Comparison of ENCODE assay signal across 11 cellular contexts in genomic region chr12:76765598-76765997, GRCh38. TPM values are rescaled to one million over a fixed set of nuclear protein-coding genes. Genes with fewer than 3 reads are reported as not detected.
DNase-seq lines count a peak whose midpoint lies in the region; ATAC-seq, FAIRE-seq and TF ChIP-seq lines count a peak whose summit lies in the region.
"Had no signal": no experiment of that assay in that cellular context is flagged by ENCODE, and none has a peak within 500 bp of the region (broad histone marks: within the 10 kb centered on the region; RNA-seq: fewer than 3 reads in every experiment).

No MANE protein-coding gene starts in this region.

- TF ChIP-seq CTCF in right atrium auricular region (IDR thresholded peaks at IDR 0.05), result no peak
- no peak for TF ChIP-seq CTCF in astrocyte (IDR thresholded peaks at IDR 0.05; ENCODE audit: insufficient read depth, low read depth, low read length)
- TF ChIP-seq CTCF in upper lobe of right lung (IDR thresholded peaks at IDR 0.05), result no peak

- DNase-seq in right atrium auricular region (ENCODE audit: low spot score) (no peak), Right ventricle myocardium inferior (ENCODE audit: missing footprints) (no peak), astrocyte (ENCODE audit: low read depth) (no peak), mesenchymal stem cell (no peak), upper lobe of right lung (no peak), T1000 (lab: John Stamatoyannopoulos, UW) (no peak), OCI-M2 (lab: John Stamatoyannopoulos, UW; ENCODE audit: unreplicated experiment) (no peak), NCI-H2196 (lab: John Stamatoyannopoulos, UW; ENCODE audit: unreplicated experiment) (no peak)
- DNase-seq: activated naive CD4-positive, alpha-beta T cell; DMS 273 treated with DMSO at 0.1 percent for 48 hours had no signal

- no peak overlapping the region for H3K14ac ChIP-seq in mesenchymal stem cell (ENCODE audit: low read length in 2 of 2)

- H3K9me3 ChIP-seq in right atrium auricular region (no peaks in the 10 kb centered on the region), astrocyte (ENCODE audit: insufficient read depth, low read depth, low read length) (no peaks in the 10 kb centered on the region), mesenchymal stem cell (ENCODE audit: control insufficient read depth, low read length) (no peaks in the 10 kb centered on the region), upper lobe of right lung (no peaks in the 10 kb centered on the region)

- H4K91ac ChIP-seq in mesenchymal stem cell (ENCODE audit: low read length), result no peak overlapping the region

- peak overlapping the region; percentile 97 for H3K27ac Mint-ChIP-seq in astrocyte (ENCODE audit: unreplicated experiment)

- H3K27me3 ChIP-seq in right atrium auricular region, result no peaks in the 10 kb centered on the region
- H3K27me3 ChIP-seq in astrocyte (ENCODE audit: insufficient read depth, low read length), result no peaks in the 10 kb centered on the region
- no peaks in the 10 kb centered on the region for H3K27me3 ChIP-seq in mesenchymal stem cell (ENCODE audit: control insufficient read depth in 1 of 2, insufficient read depth in 1 of 2, low read length in 2 of 2)
- H3K27me3 ChIP-seq in upper lobe of right lung, result no peaks in the 10 kb centered on the region

- no peaks in the 10 kb centered on the region for H3K36me3 Mint-ChIP-seq in astrocyte (ENCODE audit: low read depth, unreplicated experiment)

- peaks cover 3% of the 10 kb centered on the region for H3K79me1 ChIP-seq in mesenchymal stem cell (replicated peaks; ENCODE audit: low read length, poor library complexity, severe bottlenecking)

- H4K20me1 ChIP-seq in astrocyte (ENCODE audit: insufficient read depth, low read length), result peaks cover 46% of the 10 kb centered on the region

- no peak overlapping the region for H3K23ac ChIP-seq in mesenchymal stem cell (ENCODE audit: low read length in 2 of 2)

- H3K4me2 ChIP-seq in astrocyte (ENCODE audit: low read length) (peak overlapping the region; percentile 94), mesenchymal stem cell (ENCODE audit: low read length, poor library complexity, severe bottlenecking) (peak overlapping the region; percentile 75)

- H2AFZ ChIP-seq in astrocyte (ENCODE audit: low read depth, low read length), result no peak overlapping the region
- no peak overlapping the region for H2AFZ ChIP-seq in mesenchymal stem cell (ENCODE audit: low read depth, low read length)

- H3K4me1 Mint-ChIP-seq in astrocyte (ENCODE audit: low read depth, unreplicated experiment), result peaks cover 37% of the 10 kb centered on the region

- ATAC-seq in Right ventricle myocardium inferior, result no peak
- no peak for ATAC-seq in upper lobe of right lung

- no peak overlapping the region for H2BK120ac ChIP-seq in mesenchymal stem cell (ENCODE audit: low read depth, low read length)

- no peaks in the 10 kb centered on the region for H3K27me3 Mint-ChIP-seq in astrocyte (ENCODE audit: low read depth, unreplicated experiment)

- no peaks in the 10 kb centered on the region for H3K36me3 ChIP-seq in right atrium auricular region
- H3K36me3 ChIP-seq in astrocyte (ENCODE audit: insufficient read depth, low read length), result no peaks in the 10 kb centered on the region
- no peaks in the 10 kb centered on the region for H3K36me3 ChIP-seq in mesenchymal stem cell (ENCODE audit: control insufficient read depth in 1 of 2, insufficient read depth in 2 of 2, low read depth in 1 of 2, low read length in 2 of 2)
- no peaks in the 10 kb centered on the region for H3K36me3 ChIP-seq in upper lobe of right lung

- H3K4me1 ChIP-seq in right atrium auricular region (peaks cover 0 to 47% of the 10 kb centered on the region in 2 donors), astrocyte (ENCODE audit: insufficient read depth, low read length) (peaks cover 4% of the 10 kb centered on the region), mesenchymal stem cell (ENCODE audit: control insufficient read depth, insufficient read depth, low read depth, low read length) (peaks cover 5% of the 10 kb centered on the region), upper lobe of right lung (peaks cover 37% of the 10 kb centered on the region)

- no peak overlapping the region for H2BK15ac ChIP-seq in mesenchymal stem cell (ENCODE audit: low read depth, poor library complexity, severe bottlenecking)

- H2BK12ac ChIP-seq in mesenchymal stem cell (ENCODE audit: low read length in 2 of 2), result no peak overlapping the region

- peaks cover 66% of the 10 kb centered on the region for H3K79me2 ChIP-seq in astrocyte (ENCODE audit: insufficient read depth, low read length)

- peak overlapping the region; percentile 99 for H3K4me3 Mint-ChIP-seq in astrocyte (ENCODE audit: unreplicated experiment)

- H3K27ac ChIP-seq in right atrium auricular region, result peak overlapping the region; percentile 97 to 98
- H3K27ac ChIP-seq in astrocyte (ENCODE audit: low read depth, low read length), result no peak overlapping the region
- H3K27ac ChIP-seq in mesenchymal stem cell (ENCODE audit: low read length, poor library complexity, severe bottlenecking), result no peak overlapping the region
- H3K27ac ChIP-seq in upper lobe of right lung, result peak overlapping the region; percentile 98

- FAIRE-seq in astrocyte (lab: Jason Lieb, UNC), result no peak
- FAIRE-seq: RCC 7860 had no signal

- no peak overlapping the region for H2AK5ac ChIP-seq in mesenchymal stem cell (ENCODE audit: low read length, severe bottlenecking)

- H3K4ac ChIP-seq in mesenchymal stem cell (ENCODE audit: low read depth in 1 of 2, low read length in 2 of 2), result no peak overlapping the region

- H4K8ac ChIP-seq in mesenchymal stem cell (ENCODE audit: low read length), result no peak overlapping the region

- H3K9me3 Mint-ChIP-seq in astrocyte (ENCODE audit: unreplicated experiment), result no peaks in the 10 kb centered on the region

- H3K4me3 ChIP-seq in right atrium auricular region (peak overlapping the region in 1 of 2 donors; percentile 82), astrocyte (ENCODE audit: insufficient read depth, low read depth, low read length) (peak overlapping the region; percentile 95), mesenchymal stem cell (ENCODE audit: insufficient read depth in 1 of 2, low read depth in 1 of 2, low read length in 2 of 2) (peak overlapping the region in 1 of 2 experiments; percentile 95), upper lobe of right lung (peak overlapping the region; percentile 79)

- 93% methylated on average over 3 of the region's 6 CpGs for WGBS in mesenchymal stem cell

- intact Hi-C loops in Right ventricle myocardium inferior (cut with DNase I), result no loop called here
- intact Hi-C loops in upper lobe of right lung (cut with DNase I), result no loop called here

- no peak overlapping the region for H3K18ac ChIP-seq in mesenchymal stem cell (ENCODE audit: low read depth in 1 of 2, low read length in 2 of 2)

- no peak overlapping the region for H2BK5ac ChIP-seq in mesenchymal stem cell (ENCODE audit: low read depth, low read length, poor library complexity, severe bottlenecking)

- H3K9ac ChIP-seq in astrocyte (ENCODE audit: low read length) (peak overlapping the region; percentile 100), mesenchymal stem cell (ENCODE audit: low read length) (peak overlapping the region; percentile 98)

RNA-seq across cellular contexts. Expression of gene ZDHHC17, which starts 1.7 kb away (rescaled TPM):
- total RNA-seq in right atrium auricular region (10 to 100 TPM; 14.5 to 17.2 TPM), Right ventricle myocardium inferior (18.0 TPM), astrocyte (61.7 and 77.5 TPM in 2 replicates), upper lobe of right lung (35.0 TPM)
- polyA plus RNA-seq in mesenchymal stem cell (2013, experiment 1 of 2), result 9.1 TPM
- 8.4 TPM for polyA plus RNA-seq in mesenchymal stem cell (2013, experiment 2 of 2)

Comparison
In these comparisons a context has a peak if more than half of its experiments do, and no peak if none do; other contexts are left out.
1. H3K27ac ChIP-seq: peak in right atrium auricular region (2 of 2) and upper lobe of right lung (single experiment); none in astrocyte (single experiment) and mesenchymal stem cell (single experiment).